Comparison of ENCODE assay signal across 2 cellular contexts in the genomic region with DNA sequence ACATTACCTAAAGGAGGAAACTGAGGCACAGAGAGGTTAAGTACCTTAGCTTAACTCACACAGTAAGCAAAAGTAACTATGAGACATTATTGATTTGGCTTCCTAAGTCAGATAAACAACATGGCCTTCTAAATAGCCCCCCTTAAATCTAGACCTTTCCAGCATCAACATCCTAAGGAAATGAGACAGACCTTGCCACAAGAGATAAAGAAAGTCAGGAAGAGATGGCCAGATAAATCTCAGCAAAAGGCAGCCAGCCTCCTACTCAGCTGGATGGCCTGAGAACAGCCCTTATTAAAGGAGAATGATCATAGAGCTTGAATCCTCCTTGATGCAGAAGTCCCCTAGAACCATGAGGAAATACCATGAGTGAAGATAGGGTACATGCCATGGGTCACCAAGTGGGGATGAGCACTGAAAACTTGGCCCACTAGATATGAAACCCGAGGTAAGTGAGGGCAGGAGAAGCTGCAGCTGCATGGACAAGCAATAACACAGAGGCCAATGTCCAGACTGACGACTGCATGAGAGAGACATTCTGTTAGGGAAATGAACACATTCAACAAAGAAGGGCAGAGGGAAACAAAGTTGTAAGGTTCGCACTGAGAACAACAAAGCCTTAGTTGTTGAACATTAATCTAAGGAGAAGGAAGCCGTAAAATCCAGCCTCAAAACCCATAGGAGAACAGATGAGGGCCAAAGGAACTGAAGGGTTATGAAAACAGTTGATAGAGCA.
TF ChIP-seq lines count a peak whose summit lies in the region.

No MANE protein-coding gene starts in this region.

TF ChIP-seq in HepG2, 621 proteins besides CTCF, POLR2A, EP300 and RAD21 (continues in another document):
- no peak for TF ChIP-seq HNF1A (IDR thresholded peaks at IDR 0.05; ENCODE audit: low read depth)
- no peak for TF ChIP-seq HNF1A (CRISPR knock-in tag; IDR thresholded peaks at IDR 0.05; ENCODE audit: borderline replicate concordance)
- no peak for TF ChIP-seq RARG (CRISPR knock-in tag; IDR thresholded peaks at IDR 0.05; ENCODE audit: low read depth)
- TF ChIP-seq WIZ (CRISPR knock-in tag; IDR thresholded peaks at IDR 0.05) = no peak
- TF ChIP-seq FOXP4 (CRISPR knock-in tag; IDR thresholded peaks at IDR 0.05) = no peak
- TF ChIP-seq FLYWCH1 (CRISPR knock-in tag; IDR thresholded peaks at IDR 0.05) = no peak
- TF ChIP-seq AKNA (CRISPR knock-in tag; IDR thresholded peaks at IDR 0.05; ENCODE audit: borderline replicate concordance) = no peak
- TF ChIP-seq SUZ12 (IDR thresholded peaks at IDR 0.05; ENCODE audit: low read depth, low read length) = no peak
- TF ChIP-seq SKI (IDR thresholded peaks at IDR 0.05; ENCODE audit: partially characterized antibody) = no peak

TF ChIP-seq in endothelial cell of umbilical vein, 7 proteins besides CTCF, POLR2A, EP300 and RAD21:
- TF ChIP-seq, protein P1, sequence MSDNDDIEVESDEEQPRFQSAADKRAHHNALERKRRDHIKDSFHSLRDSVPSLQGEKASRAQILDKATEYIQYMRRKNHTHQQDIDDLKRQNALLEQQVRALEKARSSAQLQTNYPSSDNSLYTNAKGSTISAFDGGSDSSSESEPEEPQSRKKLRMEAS (IDR thresholded peaks at IDR 0.05; ENCODE audit: insufficient read depth, insufficient read length) = no peak
- TF ChIP-seq MYC (IDR thresholded peaks at IDR 0.05; ENCODE audit: low read depth, low read length) (no peak), GATA2 (IDR thresholded peaks at IDR 0.05; ENCODE audit: insufficient read depth, insufficient read length, low read depth, low read length) (peak; percentile 100), EZH2 (IDR thresholded peaks at IDR 0.05; ENCODE audit: borderline replicate concordance, low read depth, low read length, severe bottlenecking) (no peak), JUN (IDR thresholded peaks at IDR 0.05; ENCODE audit: borderline replicate concordance, insufficient read depth, insufficient read length, low read depth) (peak; percentile 68), FOS (IDR thresholded peaks at IDR 0.05; ENCODE audit: borderline replicate concordance, insufficient read depth, low read length) (peak; percentile 52), POLR2AphosphoS5 (IDR thresholded peaks at IDR 0.05; ENCODE audit: insufficient read depth, low read depth, low read length) (peak; percentile 94)
